13 cellular contexts compared by ENCODE assay signal in the genomic region with DNA sequence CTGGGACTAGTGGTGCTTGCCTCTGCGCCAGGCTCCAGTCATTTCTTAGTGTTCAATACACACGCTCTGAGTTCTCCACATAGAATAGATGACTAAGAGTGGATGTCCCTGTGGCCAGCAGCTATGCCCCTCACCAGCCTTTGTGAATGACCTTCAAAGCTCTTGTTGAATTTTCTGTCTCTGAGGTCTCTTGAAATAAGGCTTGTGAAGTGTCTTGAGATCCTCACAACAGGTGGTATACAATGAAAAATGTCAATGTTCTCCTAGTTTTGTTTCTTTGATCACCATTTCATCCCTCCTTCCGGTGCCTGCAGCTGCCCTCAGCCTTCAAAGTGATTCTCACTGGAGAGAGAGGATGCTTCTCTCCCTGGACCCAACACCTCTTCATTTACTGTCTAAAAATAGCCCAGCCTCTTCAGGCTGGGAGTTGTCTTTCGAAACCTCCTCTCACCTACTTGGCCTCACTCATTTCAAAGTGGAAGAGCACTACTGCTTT. TPM values are rescaled to one million over a fixed set of nuclear protein-coding genes. Genes with fewer than 3 reads are reported as not detected.
DNase-seq lines count a peak whose midpoint lies in the region; ATAC-seq and TF ChIP-seq lines count a peak whose summit lies in the region.
"Had no signal": no experiment of that assay in that cellular context is flagged by ENCODE, and none has a peak within 500 bp of the region (broad histone marks: within the 10 kb centered on the region; RNA-seq: fewer than 3 reads in every experiment).

No MANE protein-coding gene starts in this region.

- H3K9ac ChIP-seq in PC-3 (ENCODE audit: low read length): no peak overlapping the region

- H3K27ac ChIP-seq in HEK293 (ENCODE audit: extremely low read depth, low read depth, low read length) (no peak overlapping the region), PC-3 (ENCODE audit: low read length) (no peak overlapping the region), epithelial cell of prostate (peak overlapping the region; percentile 95)

- H3K79me2 ChIP-seq in PC-3 (ENCODE audit: low read length): peaks cover 92% of the 10 kb centered on the region

- H3K27ac Mint-ChIP-seq in progenitor cell of endocrine pancreas: peak overlapping the region; percentile 73

- H3K4me1 ChIP-seq in HEK293 (ENCODE audit: control insufficient read depth, insufficient read depth, low read length) (peaks cover 8% of the 10 kb centered on the region; the same call in 1 of the 2 replicates), PC-3 (ENCODE audit: insufficient read depth, low read length) (peaks cover 53% of the 10 kb centered on the region), HAP-1 (peaks cover 33% of the 10 kb centered on the region)

- TF ChIP-seq CTCF in HEK293 (tag by site-specific recombination; IDR thresholded peaks at IDR 0.05): no peak
- no peak for TF ChIP-seq CTCF in PC-3 (conservative IDR thresholded peaks at IDR 0.05; ENCODE audit: low read depth, low read length)
- TF ChIP-seq CTCF in progenitor cell of endocrine pancreas (IDR thresholded peaks at IDR 0.05; ENCODE audit: unreplicated experiment): no peak

- BruUV-seq in PC-3 (replicated peaks; lab: Mats Ljungman, UMichigan): no TSS peak

- H3K4me3 ChIP-seq in HEK293 (ENCODE audit: low read depth, low read length): no peak overlapping the region
- H3K4me3 ChIP-seq in PC-3 (ENCODE audit: low read length): no peak overlapping the region
- no peak overlapping the region for H3K4me3 ChIP-seq in HAP-1
- H3K4me3 ChIP-seq: skin epidermis had no signal

- no peaks in the 10 kb centered on the region for H3K27me3 Mint-ChIP-seq in progenitor cell of endocrine pancreas

- 0 out of 2 replicates have a peak, but pooled peaks cover 4% of the 10 kb centered on the region for H4K20me1 ChIP-seq in PC-3 (ENCODE audit: low read length)

- POLR2A ChIA-PET in HEK293 (lab: Yijun Ruan, JAX): interaction anchor here (0.7 kb wide), 1 partner anchor 9 kb away, joined by 3 read pairs; no protein-coding TSS in a partner anchor
- POLR2A ChIA-PET in PC-3 (lab: Charles Lee; ENCODE audit: unreplicated experiment): no interaction called here

- CTCF ChIA-PET in HEK293 (lab: Yijun Ruan, JAX) (interaction anchor here (3.9 kb wide), 1 partner anchor 32 kb away, joined by 14 read pairs; no protein-coding TSS in a partner anchor), PC-3 (lab: Charles Lee) (no interaction called here)

- intact Hi-C loops in PC-3 (cut with micrococcal nuclease): loop anchor here (1.0 kb wide), 1 partner anchor 23 kb away; no protein-coding TSS in a partner anchor

- H3K4me2 ChIP-seq in PC-3 (ENCODE audit: low read length): 0 out of 2 replicates have a peak overlapping the region, but pooled peaks have one; percentile 3

- H3F3A ChIP-seq in PC-3 (ENCODE audit: low read length, unreplicated experiment): no peaks in the 10 kb centered on the region

- H3K36me3 Mint-ChIP-seq in progenitor cell of endocrine pancreas (ENCODE audit: insufficient read depth): peaks cover 5% of the 10 kb centered on the region

- ATAC-seq in PC-3: no peak

- no peaks in the 10 kb centered on the region for H3K9me3 Mint-ChIP-seq in progenitor cell of endocrine pancreas (ENCODE audit: low read depth)

- DNase-seq in PC-3 (no peak), epithelial cell of prostate (ENCODE audit: low read depth, low spot score) (no peak), progenitor cell of endocrine pancreas (ENCODE audit: low spot score, unreplicated experiment) (no peak), NCI-H2081 treated with DMSO at 0.1 percent for 48 hours (lab: John Stamatoyannopoulos, UW) (no peak), GM19240 (ENCODE audit: insufficient read length, low spot score) (no peak), HAP-1 (ENCODE audit: low spot score in 2 of 2) (no peak)
- no peak for DNase-seq in stimulated activated CD4-positive, alpha-beta T cell treated with anti-CD3 and anti-CD28 coated beads, Interleukin-1b, Interleukin-23, amount 100 ng/mL, for 48 hours
- DNase-seq: activated naive CD4-positive, alpha-beta T cell treated with anti-CD3 and anti-CD28 coated beads, Interleukin-2, amount 50 U/mL, for 16 hours; erythroblast; NCI-H345; T-helper 9 cell had no signal

- H3K36me3 ChIP-seq in HEK293 (ENCODE audit: control insufficient read depth in 2 of 2, insufficient read depth in 1 of 2, low read length in 2 of 2) (no peaks in the 10 kb centered on the region), PC-3 (ENCODE audit: low read depth, low read length) (0 out of 2 replicates have a peak, but pooled peaks cover 4% of the 10 kb centered on the region), HAP-1 (replicated peaks) (no peaks in the 10 kb centered on the region)

- no peak overlapping the region for H2AFZ ChIP-seq in PC-3 (ENCODE audit: low read length)

- no peaks in the 10 kb centered on the region for H3K9me3 ChIP-seq in HEK293 (ENCODE audit: control insufficient read depth, insufficient read depth, low read depth, low read length)
- no peaks in the 10 kb centered on the region for H3K9me3 ChIP-seq in PC-3 (ENCODE audit: low read length)
- no peaks in the 10 kb centered on the region for H3K9me3 ChIP-seq in HAP-1

- in situ Hi-C loops in HAP-1 (cut with MboI; ENCODE audit: low sequenced_read_pairs): no loop called here

- H3K4me1 Mint-ChIP-seq in progenitor cell of endocrine pancreas (ENCODE audit: low read depth): peaks cover 30% of the 10 kb centered on the region

- H3K4me3 Mint-ChIP-seq in progenitor cell of endocrine pancreas (ENCODE audit: low read depth): no peak overlapping the region

- no peaks in the 10 kb centered on the region for H3K9me2 ChIP-seq in PC-3 (replicated peaks; ENCODE audit: low read length)

- H3K27me3 ChIP-seq in PC-3 (ENCODE audit: low read length) (no peaks in the 10 kb centered on the region), HAP-1 (ENCODE audit: low read depth) (no peaks in the 10 kb centered on the region)

TF ChIP-seq in HEK293, 187 proteins besides CTCF, POLR2A, EP300 and RAD21:
- TF ChIP-seq OSR2 (tag by site-specific recombination; IDR thresholded peaks at IDR 0.05) (no peak), SCRT2 (tag by site-specific recombination; IDR thresholded peaks at IDR 0.05) (peak; percentile 53; the same call in 1 of the 2 replicates), ZNF366 (tag by site-specific recombination; conservative IDR thresholded peaks at IDR 0.05) (0 out of 2 replicates have a peak, but pooled peaks have one; percentile 19), ZNF585B (tag by site-specific recombination; IDR thresholded peaks at IDR 0.05) (no peak), ZNF132 (tag by site-specific recombination; IDR thresholded peaks at IDR 0.05; ENCODE audit: borderline replicate concordance) (no peak)

RNA-seq across cellular contexts. Expression of a gene that starts 5.4 kb away (rescaled TPM):
- 23.8 and 29.1 TPM in 2 replicates for total RNA-seq in PC-3 (2014; rRNA removed)
- 28.9 TPM in 2 replicates for total RNA-seq in progenitor cell of endocrine pancreas

RNA-seq across cellular contexts. Expression of a gene that starts 48.2 kb away (rescaled TPM):
- total RNA-seq in PC-3 (2014; rRNA removed) (8.1 and 13.7 TPM in 2 replicates), progenitor cell of endocrine pancreas (18.0 and 26.2 TPM in 2 replicates)

RNA-seq across cellular contexts. Expression of a gene that starts 58.9 kb away (rescaled TPM):
- total RNA-seq in PC-3 (2014; rRNA removed) (7.0 and 12.2 TPM in 2 replicates), progenitor cell of endocrine pancreas (13.1 and 13.8 TPM in 2 replicates)
